8 cellular contexts compared by ENCODE assay signal in the genomic region with DNA sequence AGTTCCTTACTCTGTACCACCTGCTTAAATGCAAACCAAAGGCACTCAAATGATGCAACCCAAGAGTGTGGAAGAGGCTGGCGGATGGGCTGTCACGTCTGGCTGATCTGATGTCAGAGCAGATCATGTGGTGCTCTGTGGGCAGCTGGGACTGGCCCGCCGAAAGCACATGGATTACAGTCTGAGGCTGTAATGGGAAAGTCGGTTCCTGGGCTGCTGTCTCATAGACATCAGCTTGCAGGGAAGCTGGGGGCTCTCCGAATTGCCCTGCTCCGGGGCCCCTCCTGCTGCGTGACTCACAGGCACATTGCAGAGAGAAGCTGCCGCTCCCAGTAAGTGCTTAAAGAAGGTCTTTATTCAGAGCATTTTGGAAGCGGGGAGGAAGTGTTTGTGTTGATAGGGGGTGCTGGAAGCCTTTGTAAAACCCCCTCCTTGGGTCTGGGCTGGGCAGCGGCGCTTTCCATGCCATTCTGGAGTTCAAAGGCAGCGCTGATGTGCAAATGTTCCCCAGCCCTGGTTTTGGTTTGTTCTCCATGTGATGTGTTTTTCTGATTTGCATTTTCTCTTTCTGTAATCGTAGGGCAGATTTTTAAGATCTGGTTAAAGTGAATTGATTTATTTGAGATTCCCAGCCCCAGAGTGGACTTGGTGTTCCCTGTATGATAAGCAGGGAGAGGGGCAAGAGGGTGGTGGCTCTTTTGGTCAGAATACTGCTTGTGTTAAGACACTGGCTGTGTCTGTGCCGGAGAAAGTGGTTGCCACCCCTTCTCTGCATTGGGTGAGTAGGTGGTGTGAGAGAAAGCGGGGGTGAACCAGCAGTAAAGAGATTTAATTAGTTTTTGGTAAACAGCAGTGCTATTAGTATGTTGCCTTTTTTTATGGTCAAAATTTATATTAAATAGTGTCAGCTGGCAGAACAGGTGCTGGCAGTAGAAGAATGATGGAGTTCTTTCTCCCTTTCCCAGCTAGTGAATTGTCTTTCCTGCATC.
A peak's percentile ranks its signal among the peaks of the same experiment; 100 is the strongest.
DNase-seq lines count a peak whose midpoint lies in the region; ATAC-seq, FAIRE-seq and TF ChIP-seq lines count a peak whose summit lies in the region.

No MANE protein-coding gene starts in this region.

- no peaks in the 10 kb centered on the region for H3K9me3 Mint-ChIP-seq in central memory CD8-positive, alpha-beta T cell

- no peak for FAIRE-seq in kidney (lab: Jason Lieb, UNC)

- no peaks in the 10 kb centered on the region for H3K36me3 Mint-ChIP-seq in central memory CD8-positive, alpha-beta T cell (ENCODE audit: insufficient read depth)

- H3K4me1 Mint-ChIP-seq in central memory CD8-positive, alpha-beta T cell = peaks cover 9% of the 10 kb centered on the region

- H3K4me1 ChIP-seq in HAP-1 (peaks cover 19% of the 10 kb centered on the region), Loucy (ENCODE audit: insufficient read depth, low read length, poor library complexity, severe bottlenecking) (no peaks in the 10 kb centered on the region), SJSA1 (replicated peaks) (no peaks in the 10 kb centered on the region), kidney (ENCODE audit: control insufficient read depth in 1 of 2, insufficient read depth in 1 of 2, low read depth in 1 of 2, low read length in 2 of 2) (no peaks in the 10 kb centered on the region)

- H3K27ac ChIP-seq in SJSA1 (no peak overlapping the region), kidney (ENCODE audit: low read depth in 2 of 2, low read length in 2 of 2) (no peak overlapping the region)

- H3K9ac ChIP-seq in Loucy (ENCODE audit: low read depth, low read length, poor library complexity, severe bottlenecking) (no peak overlapping the region), kidney (ENCODE audit: low read length in 2 of 2) (no peak overlapping the region)

- H3K36me3 ChIP-seq in HAP-1 (replicated peaks) (no peaks in the 10 kb centered on the region), Loucy (ENCODE audit: insufficient read depth, low read length) (no peaks in the 10 kb centered on the region), SJSA1 (no peaks in the 10 kb centered on the region), kidney (ENCODE audit: control insufficient read depth in 1 of 2, insufficient read depth in 2 of 2, low read length in 2 of 2) (no peaks in the 10 kb centered on the region)

- no peaks in the 10 kb centered on the region for H3K9me2 ChIP-seq in Loucy (replicated peaks; ENCODE audit: low read depth, low read length)

- no peaks in the 10 kb centered on the region for H3F3A ChIP-seq in Loucy (ENCODE audit: low read depth)

- H3K27me3 Mint-ChIP-seq in central memory CD8-positive, alpha-beta T cell = peaks cover 40% of the 10 kb centered on the region

- H3K27ac Mint-ChIP-seq in central memory CD8-positive, alpha-beta T cell (ENCODE audit: low read depth) = peak overlapping the region; percentile 9

- H2AFZ ChIP-seq in Loucy (ENCODE audit: low read length) = peak overlapping the region; percentile 74

- no peak for ATAC-seq in central memory CD8-positive, alpha-beta T cell (replicated peaks; ENCODE audit: extremely low read depth, poor library complexity, severe bottlenecking)

- no peaks in the 10 kb centered on the region for H3K9me3 ChIP-seq in HAP-1
- no peaks in the 10 kb centered on the region for H3K9me3 ChIP-seq in Loucy (ENCODE audit: insufficient read depth, low read depth, low read length)
- H3K9me3 ChIP-seq in SJSA1 (replicated peaks) = no peaks in the 10 kb centered on the region
- no peaks in the 10 kb centered on the region for H3K9me3 ChIP-seq in kidney (ENCODE audit: control insufficient read depth in 1 of 2, low read length in 2 of 2)

- peak; percentile 10 to 14 for DNase-seq in activated CD4-positive, alpha-beta T cell treated with anti-CD3 and anti-CD28 coated beads for 24 hours (ENCODE audit: low read depth in 2 of 2)
- DNase-seq in activated CD4-positive, alpha-beta T cell treated with anti-CD3 and anti-CD28 coated beads, Interleukin-2, amount 50 U/mL, for 1 hour = no peak
- DNase-seq in HAP-1 (ENCODE audit: low spot score in 2 of 2) (peak; percentile 55 to 79), SJSA1 (ENCODE audit: low read depth in 1 of 2, low spot score in 2 of 2) (peak; percentile 18 to 54), kidney (peak; percentile 70)
- no peak for DNase-seq in central memory CD8-positive, alpha-beta T cell (ENCODE audit: low spot score in 2 of 2)
- peak; percentile 38 to 48 for DNase-seq in stimulated activated CD4-positive, alpha-beta T cell treated with anti-CD3 and anti-CD28 coated beads, Interleukin-15, amount 100 ng/mL, for 48 hours (ENCODE audit: low read depth in 2 of 2)

- no peaks in the 10 kb centered on the region for H4K20me1 ChIP-seq in Loucy (ENCODE audit: insufficient read depth, low read length, poor library complexity, severe bottlenecking)

- intact Hi-C loops in kidney (cut with DNase I) = no loop called here

- in situ Hi-C loops in HAP-1 (cut with MboI; ENCODE audit: low sequenced_read_pairs) = no loop called here

- H3K4me3 Mint-ChIP-seq in central memory CD8-positive, alpha-beta T cell = no peak overlapping the region

- TF ChIP-seq CTCF in Loucy (conservative IDR thresholded peaks at IDR 0.05; ENCODE audit: low read length) (no peak), kidney (IDR thresholded peaks at IDR 0.05; ENCODE audit: borderline replicate concordance, extremely low read depth, insufficient read depth) (no peak)

- H3K79me2 ChIP-seq in Loucy (ENCODE audit: insufficient read depth, low read length) = no peaks in the 10 kb centered on the region

- H3K4me3 ChIP-seq in HAP-1 (peak overlapping the region; percentile 37), Loucy (ENCODE audit: low read length, poor library complexity, severe bottlenecking) (no peak overlapping the region), SJSA1 (no peak overlapping the region), kidney (ENCODE audit: low read length in 2 of 2) (peak overlapping the region; percentile 30 to 48)

- H3K27me3 ChIP-seq in HAP-1 (ENCODE audit: low read depth) (no peaks in the 10 kb centered on the region), Loucy (ENCODE audit: insufficient read depth, low read length, poor library complexity, severe bottlenecking) (no peaks in the 10 kb centered on the region), SJSA1 (replicated peaks) (peaks cover 6% of the 10 kb centered on the region; the same call in 1 of the 2 replicates)

- peak overlapping the region; percentile 41 for H3K4me2 ChIP-seq in Loucy (ENCODE audit: low read depth, low read length, poor library complexity, severe bottlenecking)

Comparison
In these comparisons a context has a peak if more than half of its experiments do, and no peak if none do; other contexts are left out.
1. DNase-seq: peak in activated CD4-positive, alpha-beta T cell treated with anti-CD3 and anti-CD28 coated beads for 24 hours (2 of 2), HAP-1 (2 of 2), SJSA1 (2 of 2), kidney (single experiment) and stimulated activated CD4-positive, alpha-beta T cell treated with anti-CD3 and anti-CD28 coated beads, Interleukin-15, amount 100 ng/mL, for 48 hours (2 of 2); none in activated CD4-positive, alpha-beta T cell treated with anti-CD3 and anti-CD28 coated beads, Interleukin-2, amount 50 U/mL, for 1 hour (single experiment) and central memory CD8-positive, alpha-beta T cell (0 of 2).
2. H3K4me3 ChIP-seq: peak in HAP-1 (single experiment) and kidney (2 of 2); none in Loucy (single experiment) and SJSA1 (single experiment).